8 cellular contexts compared by ENCODE assay signal in the genomic region with DNA sequence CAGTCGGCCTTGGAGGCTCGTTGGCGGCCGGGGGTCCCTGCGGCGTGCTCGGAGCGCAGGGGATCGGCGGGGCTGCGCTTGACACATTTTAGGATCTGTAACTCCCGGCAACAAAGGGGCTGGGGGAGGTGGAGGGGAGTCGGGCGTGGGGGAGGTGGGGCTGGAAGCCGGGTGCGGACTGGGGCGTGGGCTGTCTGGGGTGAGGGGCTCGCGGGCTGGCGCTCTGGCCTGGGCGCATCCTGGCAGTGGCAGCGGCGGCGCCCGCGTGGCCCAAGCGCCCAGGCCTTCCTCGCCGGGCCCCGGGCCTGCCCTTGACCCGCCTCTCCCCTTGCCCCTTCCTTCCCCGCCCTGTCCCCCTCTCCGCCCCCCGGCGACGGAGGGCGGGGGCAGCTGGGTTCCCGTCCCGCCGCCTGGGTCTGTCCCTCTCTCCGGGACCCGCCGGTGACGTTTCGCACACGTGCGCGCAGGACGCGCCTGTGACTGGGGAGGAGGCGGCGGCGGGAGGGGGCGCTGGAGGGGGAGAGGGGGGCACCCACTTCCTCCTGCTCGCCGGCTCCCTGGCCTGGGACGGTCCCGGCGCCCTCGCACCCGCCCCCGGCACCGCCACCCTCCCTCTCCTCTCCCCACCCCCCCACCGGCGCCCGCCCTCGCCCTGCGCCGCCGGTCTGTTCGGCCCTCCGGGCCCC. TPM values are rescaled to one million over a fixed set of nuclear protein-coding genes. Genes with fewer than 3 reads are reported as not detected.
A peak's percentile ranks its signal among the peaks of the same experiment; 100 is the strongest.
DNase-seq lines count a peak whose midpoint lies in the region; ATAC-seq and TF ChIP-seq lines count a peak whose summit lies in the region.

No MANE protein-coding gene starts in this region.

- no peaks in the 10 kb centered on the region for H3K27me3 ChIP-seq in ascending aorta

- intact Hi-C loops in ascending aorta (cut with DNase I): loop anchor here (1.0 to 10.0 kb wide), 6 partner anchors 26 to 1189 kb away; a partner anchor contains a TSS

- H3K27ac ChIP-seq in ascending aorta: peak overlapping the region; percentile 95

- peak; percentile 82 for TF ChIP-seq POLR2A in GM15510 (IDR thresholded peaks at IDR 0.05; ENCODE audit: borderline replicate concordance, extremely low read depth, insufficient read length)

- peak overlapping the region; percentile 83 for H3K4me3 ChIP-seq in ascending aorta
- H3K4me3 ChIP-seq in retinal pigment epithelial cell (ENCODE audit: low read length): peak overlapping the region; percentile 75

- peak; percentile 44 for ATAC-seq in HG02763 (IDR thresholded peaks at IDR 0.05; ENCODE audit: unreplicated experiment)

- TF ChIP-seq CTCF in ascending aorta (IDR thresholded peaks at IDR 0.05) (no peak), retinal pigment epithelial cell (conservative IDR thresholded peaks at IDR 0.05; ENCODE audit: low read depth, low read length) (no peak)

- no peaks in the 10 kb centered on the region for H3K9me3 ChIP-seq in ascending aorta

- DNase-seq in NCI-H146 (lab: John Stamatoyannopoulos, UW): peak; percentile 86
- peak; percentile 80 for DNase-seq in T-helper 22 cell (ENCODE audit: low read depth)
- DNase-seq in ascending aorta (ENCODE audit: low spot score in 2 of 2): peak; percentile 79 to 94
- DNase-seq in hippocampal formation (lab: John Stamatoyannopoulos, UW): peak; percentile 42 to 70
- DNase-seq in retinal pigment epithelial cell (ENCODE audit: low read depth): peak; percentile 58
- DNase-seq in NCI-H187 treated with DMSO at 0.1 percent for 48 hours (lab: John Stamatoyannopoulos, UW): no peak

- H3K36me3 ChIP-seq in ascending aorta: no peaks in the 10 kb centered on the region

- peaks cover 0 to 3% of the 10 kb centered on the region in 2 donors for H3K4me1 ChIP-seq in ascending aorta

RNA-seq across cellular contexts. Expression of a gene that starts 1.5 kb away (rescaled TPM):
- 1.1 TPM for total RNA-seq in ascending aorta
